16 cellular contexts compared by ENCODE assay signal in genomic region chr4:40417941-40418340, GRCh38.
"Had no signal": no experiment of that assay in that cellular context is flagged by ENCODE, and none has a peak within 500 bp of the region (broad histone marks: within the 10 kb centered on the region; RNA-seq: fewer than 3 reads in every experiment).

No MANE protein-coding gene starts in this region.

- H3K4me1 Mint-ChIP-seq: natural killer cell had no signal

- FAIRE-seq: endothelial cell of umbilical vein had no signal

- H3K4me1 ChIP-seq: ascending aorta, breast epithelium, esophagus muscularis mucosa, heart right ventricle, lower lobe of right lung, tibial artery, uterus had no signal

- H3K36me3 ChIP-seq: ascending aorta, breast epithelium, esophagus muscularis mucosa, tibial artery, uterus had no signal

- H3K27ac ChIP-seq: ascending aorta, breast epithelium, esophagus muscularis mucosa, heart right ventricle, lower lobe of right lung, tibial artery, uterus had no signal

- DNase-seq: activated CD4-positive, alpha-beta T cell treated with anti-CD3 and anti-CD28 coated beads, Interleukin-2, amount 10 ng/mL, durations not matched to agents 24 days and 14 days; activated CD8-positive, alpha-beta memory T cell treated with anti-CD3 and anti-CD28 coated beads, Interleukin-2, amount 50 U/mL, for 4 hours; activated naive CD4-positive, alpha-beta T cell treated with anti-CD3 and anti-CD28 coated beads, Interleukin-2, amount 50 U/mL, for 16 hours; activated T-cell treated with anti-CD3 and anti-CD28 coated beads, Interleukin-2, amount 50 U/mL, for 4 hours; cortex of kidney; heart right ventricle; lower lobe of right lung; natural killer cell; stimulated activated naive B cell treated with anti-CD40 and anti-IgM and Interleukin-4, amounts not matched to agents 10 μg/mL and 1 μg/mL and 100 μg/mL, for 72 hours; tibial artery; uterus had no signal

- H3K4me3 ChIP-seq: ascending aorta, breast epithelium, esophagus muscularis mucosa, heart right ventricle, lower lobe of right lung, tibial artery, uterus had no signal

- H3K36me3 Mint-ChIP-seq: natural killer cell had no signal

- H3K9me3 ChIP-seq: ascending aorta, breast epithelium, esophagus muscularis mucosa, heart right ventricle, lower lobe of right lung, tibial artery, uterus had no signal

- H3K27me3 ChIP-seq: ascending aorta, breast epithelium, esophagus muscularis mucosa, tibial artery, uterus had no signal

- H3K4me3 Mint-ChIP-seq: activated CD4-positive, alpha-beta T cell treated with anti-CD3 and anti-CD28 coated beads, Interleukin-2, amount 10 ng/mL, durations not matched to agents 24 days and 14 days; activated T-cell treated with anti-CD3 and anti-CD28 coated beads, Interleukin-2, amount 50 U/mL, for 4 hours; natural killer cell; stimulated activated naive B cell treated with anti-CD40 and anti-IgM and Interleukin-4, amounts not matched to agents 10 μg/mL and 1 μg/mL and 100 μg/mL, for 72 hours; T-helper 2 cell treated with Interferon-gamma antibody and Interleukin-4, amounts not matched to agents 5 μg/mL and 100 μg/mL, for 36 hours had no signal

- H3K9me3 Mint-ChIP-seq: natural killer cell had no signal

- H3K27ac Mint-ChIP-seq: activated CD4-positive, alpha-beta T cell treated with anti-CD3 and anti-CD28 coated beads, Interleukin-2, amount 10 ng/mL, durations not matched to agents 24 days and 14 days; natural killer cell; stimulated activated naive B cell treated with anti-CD40 and anti-IgM and Interleukin-4, amounts not matched to agents 10 μg/mL and 1 μg/mL and 100 μg/mL, for 72 hours; T-helper 2 cell treated with Interferon-gamma antibody and Interleukin-4, amounts not matched to agents 5 μg/mL and 100 μg/mL, for 36 hours had no signal
